1 cellular context compared by ENCODE assay signal in the genomic region with DNA sequence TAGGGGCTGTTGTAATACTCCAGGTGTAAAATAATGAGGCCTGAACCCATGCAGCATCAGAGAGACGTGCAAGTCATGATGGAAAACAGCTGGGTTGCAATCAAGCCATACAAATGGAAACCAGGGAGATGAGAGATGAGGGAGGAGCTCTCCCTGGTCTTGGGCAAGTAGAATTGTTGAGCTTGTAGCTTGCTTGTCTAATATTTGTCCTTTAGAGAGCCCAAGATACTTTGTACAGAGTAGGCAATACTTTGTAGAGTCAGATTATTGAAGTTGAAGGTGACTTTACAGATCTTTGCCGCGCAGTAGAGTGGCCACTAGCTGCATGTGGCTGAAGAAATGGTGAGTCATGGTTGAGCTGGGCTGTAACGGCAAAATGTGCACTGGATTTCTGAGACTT.
TF ChIP-seq lines count a peak whose summit lies in the region.

No MANE protein-coding gene starts in this region.

TF ChIP-seq in K562, 482 proteins besides CTCF, POLR2A, EP300 and RAD21 (continued from another document and continues in another):
- TF ChIP-seq, protein P1, sequence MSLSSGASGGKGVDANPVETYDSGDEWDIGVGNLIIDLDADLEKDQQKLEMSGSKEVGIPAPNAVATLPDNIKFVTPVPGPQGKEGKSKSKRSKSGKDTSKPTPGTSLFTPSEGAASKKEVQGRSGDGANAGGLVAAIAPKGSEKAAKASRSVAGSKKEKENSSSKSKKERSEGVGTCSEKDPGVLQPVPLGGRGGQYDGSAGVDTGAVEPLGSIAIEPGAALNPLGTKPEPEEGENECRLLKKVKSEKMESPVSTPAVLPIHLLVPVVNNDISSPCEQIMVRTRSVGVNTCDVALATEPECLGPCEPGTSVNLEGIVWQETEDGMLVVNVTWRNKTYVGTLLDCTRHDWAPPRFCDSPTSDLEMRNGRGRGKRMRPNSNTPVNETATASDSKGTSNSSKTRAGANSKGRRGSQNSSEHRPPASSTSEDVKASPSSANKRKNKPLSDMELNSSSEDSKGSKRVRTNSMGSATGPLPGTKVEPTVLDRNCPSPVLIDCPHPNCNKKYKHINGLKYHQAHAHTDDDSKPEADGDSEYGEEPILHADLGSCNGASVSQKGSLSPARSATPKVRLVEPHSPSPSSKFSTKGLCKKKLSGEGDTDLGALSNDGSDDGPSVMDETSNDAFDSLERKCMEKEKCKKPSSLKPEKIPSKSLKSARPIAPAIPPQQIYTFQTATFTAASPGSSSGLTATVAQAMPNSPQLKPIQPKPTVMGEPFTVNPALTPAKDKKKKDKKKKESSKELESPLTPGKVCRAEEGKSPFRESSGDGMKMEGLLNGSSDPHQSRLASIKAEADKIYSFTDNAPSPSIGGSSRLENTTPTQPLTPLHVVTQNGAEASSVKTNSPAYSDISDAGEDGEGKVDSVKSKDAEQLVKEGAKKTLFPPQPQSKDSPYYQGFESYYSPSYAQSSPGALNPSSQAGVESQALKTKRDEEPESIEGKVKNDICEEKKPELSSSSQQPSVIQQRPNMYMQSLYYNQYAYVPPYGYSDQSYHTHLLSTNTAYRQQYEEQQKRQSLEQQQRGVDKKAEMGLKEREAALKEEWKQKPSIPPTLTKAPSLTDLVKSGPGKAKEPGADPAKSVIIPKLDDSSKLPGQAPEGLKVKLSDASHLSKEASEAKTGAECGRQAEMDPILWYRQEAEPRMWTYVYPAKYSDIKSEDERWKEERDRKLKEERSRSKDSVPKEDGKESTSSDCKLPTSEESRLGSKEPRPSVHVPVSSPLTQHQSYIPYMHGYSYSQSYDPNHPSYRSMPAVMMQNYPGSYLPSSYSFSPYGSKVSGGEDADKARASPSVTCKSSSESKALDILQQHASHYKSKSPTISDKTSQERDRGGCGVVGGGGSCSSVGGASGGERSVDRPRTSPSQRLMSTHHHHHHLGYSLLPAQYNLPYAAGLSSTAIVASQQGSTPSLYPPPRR (CRISPR knock-in tag; IDR thresholded peaks at IDR 0.05; ENCODE audit: borderline replicate concordance), result no peak
- TF ChIP-seq, protein P2, sequence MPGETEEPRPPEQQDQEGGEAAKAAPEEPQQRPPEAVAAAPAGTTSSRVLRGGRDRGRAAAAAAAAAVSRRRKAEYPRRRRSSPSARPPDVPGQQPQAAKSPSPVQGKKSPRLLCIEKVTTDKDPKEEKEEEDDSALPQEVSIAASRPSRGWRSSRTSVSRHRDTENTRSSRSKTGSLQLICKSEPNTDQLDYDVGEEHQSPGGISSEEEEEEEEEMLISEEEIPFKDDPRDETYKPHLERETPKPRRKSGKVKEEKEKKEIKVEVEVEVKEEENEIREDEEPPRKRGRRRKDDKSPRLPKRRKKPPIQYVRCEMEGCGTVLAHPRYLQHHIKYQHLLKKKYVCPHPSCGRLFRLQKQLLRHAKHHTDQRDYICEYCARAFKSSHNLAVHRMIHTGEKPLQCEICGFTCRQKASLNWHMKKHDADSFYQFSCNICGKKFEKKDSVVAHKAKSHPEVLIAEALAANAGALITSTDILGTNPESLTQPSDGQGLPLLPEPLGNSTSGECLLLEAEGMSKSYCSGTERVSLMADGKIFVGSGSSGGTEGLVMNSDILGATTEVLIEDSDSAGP (CRISPR knock-in tag; IDR thresholded peaks at IDR 0.05), result no peak
- TF ChIP-seq NCOA6 (IDR thresholded peaks at IDR 0.05) (no peak), KAT8 (IDR thresholded peaks at IDR 0.05; ENCODE audit: low read depth) (no peak), RBM17 (IDR thresholded peaks at IDR 0.05; ENCODE audit: borderline replicate concordance, low read depth, low read length) (no peak), ZNF408 (CRISPR knock-in tag; IDR thresholded peaks at IDR 0.05; ENCODE audit: low read depth) (no peak), FIP1L1 (IDR thresholded peaks at IDR 0.05; ENCODE audit: low read depth, low read length, poor library complexity, severe bottlenecking) (no peak), MYBL2 (IDR thresholded peaks at IDR 0.05; ENCODE audit: low read depth) (no peak), MYBL2 (CRISPR knock-in tag; IDR thresholded peaks at IDR 0.05; ENCODE audit: borderline replicate concordance) (no peak), ZNF239 (CRISPR knock-in tag; IDR thresholded peaks at IDR 0.05) (no peak), SMAD3 (CRISPR knock-in tag; conservative IDR thresholded peaks at IDR 0.05) (no peak), ZFP30 (CRISPR knock-in tag; IDR thresholded peaks at IDR 0.05; ENCODE audit: borderline replicate concordance) (no peak), BACH1 (tag; IDR thresholded peaks at IDR 0.05) (peak; percentile 86; the same call in 1 of the 2 replicates), NR2F6 (CRISPR knock-in tag; IDR thresholded peaks at IDR 0.05) (no peak), BCL6 (CRISPR knock-in tag; IDR thresholded peaks at IDR 0.05) (no peak), RUNX1 (IDR thresholded peaks at IDR 0.05; ENCODE audit: low read depth) (no peak), BRCA1 (IDR thresholded peaks at IDR 0.05) (no peak), BRCA1 (CRISPR knock-in tag; IDR thresholded peaks at IDR 0.05) (no peak), ZNF79 (CRISPR knock-in tag; IDR thresholded peaks at IDR 0.05; ENCODE audit: low read depth) (no peak), NR3C1 (CRISPR knock-in tag; IDR thresholded peaks at IDR 0.05) (no peak), ZNF444 (CRISPR knock-in tag; IDR thresholded peaks at IDR 0.05) (no peak), HDAC8 (tag; IDR thresholded peaks at IDR 0.05) (no peak), NEUROD1 (IDR thresholded peaks at IDR 0.05; ENCODE audit: borderline replicate concordance, low read depth, low read length, partially characterized antibody) (no peak), CSDE1 (IDR thresholded peaks at IDR 0.05) (no peak), NFE2 (IDR thresholded peaks at IDR 0.05; ENCODE audit: low read depth) (peak; percentile 93), RBM15 (IDR thresholded peaks at IDR 0.05; ENCODE audit: insufficient read depth, low read length) (no peak), KLF6 (CRISPR knock-in tag; IDR thresholded peaks at IDR 0.05; ENCODE audit: borderline replicate concordance) (no peak), TGIF2 (CRISPR knock-in tag; IDR thresholded peaks at IDR 0.05) (no peak), ZBTB8A (IDR thresholded peaks at IDR 0.05; ENCODE audit: partially characterized antibody) (no peak), XRCC4 (IDR thresholded peaks at IDR 0.05; ENCODE audit: extremely low read depth, insufficient read depth, insufficient read length) (no peak), GATA2 (CRISPR knock-in tag; IDR thresholded peaks at IDR 0.05) (no peak), GTF2E2 (tag; IDR thresholded peaks at IDR 0.05) (no peak), MAFK (IDR thresholded peaks at IDR 0.05; ENCODE audit: low read length) (peak; percentile 79), EGR1 (conservative IDR thresholded peaks at IDR 0.05) (no peak), SAFB (IDR thresholded peaks at IDR 0.05; ENCODE audit: borderline replicate concordance, low read depth, low read length) (no peak), PTBP1 (IDR thresholded peaks at IDR 0.05; ENCODE audit: low read depth, low read length) (no peak), DNMT1 (IDR thresholded peaks at IDR 0.05) (no peak), CBX1 (IDR thresholded peaks at IDR 0.05; ENCODE audit: low read depth) (no peak), SUPT5H (IDR thresholded peaks at IDR 0.05) (no peak), POLR2G (IDR thresholded peaks at IDR 0.05; ENCODE audit: low read depth, low read length) (no peak), SMARCB1 (IDR thresholded peaks at IDR 0.05; ENCODE audit: insufficient read length, low read depth) (no peak), RAD51 (IDR thresholded peaks at IDR 0.05; ENCODE audit: borderline replicate concordance, low read depth) (no peak), ZNF232 (CRISPR knock-in tag; IDR thresholded peaks at IDR 0.05) (no peak), POLR2AphosphoS2 (IDR thresholded peaks at IDR 0.05; ENCODE audit: low read length) (no peak), RHOXF2B (CRISPR knock-in tag; conservative IDR thresholded peaks at IDR 0.05) (no peak), ZNF589 (CRISPR knock-in tag; IDR thresholded peaks at IDR 0.05; ENCODE audit: low read depth) (no peak), MCM3 (IDR thresholded peaks at IDR 0.05) (no peak), CREM (IDR thresholded peaks at IDR 0.05; ENCODE audit: low read depth) (no peak), ZNF431 (CRISPR knock-in tag; IDR thresholded peaks at IDR 0.05) (no peak)
- TF ChIP-seq, protein P3, sequence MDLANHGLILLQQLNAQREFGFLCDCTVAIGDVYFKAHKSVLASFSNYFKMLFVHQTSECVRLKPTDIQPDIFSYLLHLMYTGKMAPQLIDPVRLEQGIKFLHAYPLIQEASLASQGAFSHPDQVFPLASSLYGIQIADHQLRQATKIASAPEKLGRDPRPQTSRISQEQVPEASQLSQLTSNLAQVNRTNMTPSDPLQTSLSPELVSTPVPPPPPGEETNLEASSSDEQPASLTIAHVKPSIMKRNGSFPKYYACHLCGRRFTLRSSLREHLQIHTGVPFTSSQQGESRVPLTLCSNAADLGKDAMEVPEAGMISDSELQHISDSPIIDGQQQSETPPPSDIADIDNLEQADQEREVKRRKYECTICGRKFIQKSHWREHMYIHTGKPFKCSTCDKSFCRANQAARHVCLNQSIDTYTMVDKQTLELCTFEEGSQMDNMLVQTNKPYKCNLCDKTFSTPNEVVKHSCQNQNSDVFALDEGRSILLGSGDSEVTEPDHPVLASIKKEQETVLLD (IDR thresholded peaks at IDR 0.05), result no peak
- TF ChIP-seq, protein P4, sequence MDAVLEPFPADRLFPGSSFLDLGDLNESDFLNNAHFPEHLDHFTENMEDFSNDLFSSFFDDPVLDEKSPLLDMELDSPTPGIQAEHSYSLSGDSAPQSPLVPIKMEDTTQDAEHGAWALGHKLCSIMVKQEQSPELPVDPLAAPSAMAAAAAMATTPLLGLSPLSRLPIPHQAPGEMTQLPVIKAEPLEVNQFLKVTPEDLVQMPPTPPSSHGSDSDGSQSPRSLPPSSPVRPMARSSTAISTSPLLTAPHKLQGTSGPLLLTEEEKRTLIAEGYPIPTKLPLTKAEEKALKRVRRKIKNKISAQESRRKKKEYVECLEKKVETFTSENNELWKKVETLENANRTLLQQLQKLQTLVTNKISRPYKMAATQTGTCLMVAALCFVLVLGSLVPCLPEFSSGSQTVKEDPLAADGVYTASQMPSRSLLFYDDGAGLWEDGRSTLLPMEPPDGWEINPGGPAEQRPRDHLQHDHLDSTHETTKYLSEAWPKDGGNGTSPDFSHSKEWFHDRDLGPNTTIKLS (IDR thresholded peaks at IDR 0.05; ENCODE audit: borderline replicate concordance, low read depth), result no peak; the same call in 1 of the 2 replicates
- TF ChIP-seq, protein P5, sequence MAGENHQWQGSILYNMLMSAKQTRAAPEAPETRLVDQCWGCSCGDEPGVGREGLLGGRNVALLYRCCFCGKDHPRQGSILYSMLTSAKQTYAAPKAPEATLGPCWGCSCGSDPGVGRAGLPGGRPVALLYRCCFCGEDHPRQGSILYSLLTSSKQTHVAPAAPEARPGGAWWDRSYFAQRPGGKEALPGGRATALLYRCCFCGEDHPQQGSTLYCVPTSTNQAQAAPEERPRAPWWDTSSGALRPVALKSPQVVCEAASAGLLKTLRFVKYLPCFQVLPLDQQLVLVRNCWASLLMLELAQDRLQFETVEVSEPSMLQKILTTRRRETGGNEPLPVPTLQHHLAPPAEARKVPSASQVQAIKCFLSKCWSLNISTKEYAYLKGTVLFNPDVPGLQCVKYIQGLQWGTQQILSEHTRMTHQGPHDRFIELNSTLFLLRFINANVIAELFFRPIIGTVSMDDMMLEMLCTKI (IDR thresholded peaks at IDR 0.05; ENCODE audit: partially characterized antibody), result no peak
- TF ChIP-seq, protein P6, sequence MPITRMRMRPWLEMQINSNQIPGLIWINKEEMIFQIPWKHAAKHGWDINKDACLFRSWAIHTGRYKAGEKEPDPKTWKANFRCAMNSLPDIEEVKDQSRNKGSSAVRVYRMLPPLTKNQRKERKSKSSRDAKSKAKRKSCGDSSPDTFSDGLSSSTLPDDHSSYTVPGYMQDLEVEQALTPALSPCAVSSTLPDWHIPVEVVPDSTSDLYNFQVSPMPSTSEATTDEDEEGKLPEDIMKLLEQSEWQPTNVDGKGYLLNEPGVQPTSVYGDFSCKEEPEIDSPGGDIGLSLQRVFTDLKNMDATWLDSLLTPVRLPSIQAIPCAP (CRISPR knock-in tag; IDR thresholded peaks at IDR 0.05; ENCODE audit: borderline replicate concordance), result no peak
- TF ChIP-seq, protein P7, sequence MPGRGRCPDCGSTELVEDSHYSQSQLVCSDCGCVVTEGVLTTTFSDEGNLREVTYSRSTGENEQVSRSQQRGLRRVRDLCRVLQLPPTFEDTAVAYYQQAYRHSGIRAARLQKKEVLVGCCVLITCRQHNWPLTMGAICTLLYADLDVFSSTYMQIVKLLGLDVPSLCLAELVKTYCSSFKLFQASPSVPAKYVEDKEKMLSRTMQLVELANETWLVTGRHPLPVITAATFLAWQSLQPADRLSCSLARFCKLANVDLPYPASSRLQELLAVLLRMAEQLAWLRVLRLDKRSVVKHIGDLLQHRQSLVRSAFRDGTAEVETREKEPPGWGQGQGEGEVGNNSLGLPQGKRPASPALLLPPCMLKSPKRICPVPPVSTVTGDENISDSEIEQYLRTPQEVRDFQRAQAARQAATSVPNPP (IDR thresholded peaks at IDR 0.05; ENCODE audit: borderline replicate concordance, insufficient read depth, insufficient read length), result no peak
- TF ChIP-seq, protein P8, sequence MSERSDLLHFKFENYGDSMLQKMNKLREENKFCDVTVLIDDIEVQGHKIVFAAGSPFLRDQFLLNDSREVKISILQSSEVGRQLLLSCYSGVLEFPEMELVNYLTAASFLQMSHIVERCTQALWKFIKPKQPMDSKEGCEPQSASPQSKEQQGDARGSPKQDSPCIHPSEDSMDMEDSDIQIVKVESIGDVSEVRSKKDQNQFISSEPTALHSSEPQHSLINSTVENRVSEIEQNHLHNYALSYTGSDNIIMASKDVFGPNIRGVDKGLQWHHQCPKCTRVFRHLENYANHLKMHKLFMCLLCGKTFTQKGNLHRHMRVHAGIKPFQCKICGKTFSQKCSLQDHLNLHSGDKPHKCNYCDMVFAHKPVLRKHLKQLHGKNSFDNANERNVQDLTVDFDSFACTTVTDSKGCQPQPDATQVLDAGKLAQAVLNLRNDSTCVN (CRISPR knock-in tag; IDR thresholded peaks at IDR 0.05), result no peak
- TF ChIP-seq, protein P9, sequence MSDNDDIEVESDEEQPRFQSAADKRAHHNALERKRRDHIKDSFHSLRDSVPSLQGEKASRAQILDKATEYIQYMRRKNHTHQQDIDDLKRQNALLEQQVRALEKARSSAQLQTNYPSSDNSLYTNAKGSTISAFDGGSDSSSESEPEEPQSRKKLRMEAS (CRISPR knock-in tag; IDR thresholded peaks at IDR 0.05), result peak; percentile 43; the same call in 1 of the 2 replicates
- TF ChIP-seq, protein P10, sequence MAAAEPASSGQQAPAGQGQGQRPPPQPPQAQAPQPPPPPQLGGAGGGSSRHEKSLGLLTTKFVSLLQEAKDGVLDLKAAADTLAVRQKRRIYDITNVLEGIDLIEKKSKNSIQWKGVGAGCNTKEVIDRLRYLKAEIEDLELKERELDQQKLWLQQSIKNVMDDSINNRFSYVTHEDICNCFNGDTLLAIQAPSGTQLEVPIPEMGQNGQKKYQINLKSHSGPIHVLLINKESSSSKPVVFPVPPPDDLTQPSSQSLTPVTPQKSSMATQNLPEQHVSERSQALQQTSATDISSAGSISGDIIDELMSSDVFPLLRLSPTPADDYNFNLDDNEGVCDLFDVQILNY (CRISPR knock-in tag; IDR thresholded peaks at IDR 0.05), result no peak
